Comparison of ENCODE assay signal across 10 cellular contexts in genomic region chr1:2316451-2316940, GRCh38.
DNase-seq lines count a peak whose midpoint lies in the region; ATAC-seq and TF ChIP-seq lines count a peak whose summit lies in the region.
"Had no signal": no experiment of that assay in that cellular context is flagged by ENCODE, and none has a peak within 500 bp of the region (broad histone marks: within the 10 kb centered on the region; RNA-seq: fewer than 3 reads in every experiment).

No MANE protein-coding gene starts in this region.

- TF ChIP-seq CTCF in chondrocyte (IDR thresholded peaks at IDR 0.05), result no peak
- TF ChIP-seq CTCF in neural progenitor cell (IDR thresholded peaks at IDR 0.05), result no peak

- peaks cover 30% of the 10 kb centered on the region for H3F3A ChIP-seq in neural progenitor cell (ENCODE audit: low read depth)

- H3K9ac ChIP-seq in neural progenitor cell, result no peak overlapping the region

- no peak for ATAC-seq in right cardiac atrium
- ATAC-seq in GM19023 (IDR thresholded peaks at IDR 0.05; ENCODE audit: unreplicated experiment), result no peak

- no peaks in the 10 kb centered on the region for H3K36me3 ChIP-seq in neural progenitor cell
- H3K36me3 ChIP-seq: HAP-1 had no signal

- peak overlapping the region; percentile 19 for H3K27ac ChIP-seq in right cardiac atrium (ENCODE audit: low read length)
- peak overlapping the region; percentile 78 for H3K27ac ChIP-seq in neural progenitor cell

- H3K27me3 Mint-ChIP-seq in chondrocyte (ENCODE audit: low read depth) (no peaks in the 10 kb centered on the region), neural progenitor cell (ENCODE audit: insufficient read depth, low read depth) (peaks cover 4% of the 10 kb centered on the region)

- no peaks in the 10 kb centered on the region for H3K36me3 Mint-ChIP-seq in chondrocyte (ENCODE audit: low read depth)
- H3K36me3 Mint-ChIP-seq in neural progenitor cell, result no peaks in the 10 kb centered on the region

- H3K4me3 Mint-ChIP-seq in chondrocyte (ENCODE audit: unreplicated experiment) (no peak overlapping the region), neural progenitor cell (peak overlapping the region; percentile 41)

- peak overlapping the region; percentile 89 for H3K27ac Mint-ChIP-seq in chondrocyte (ENCODE audit: unreplicated experiment)
- no peak overlapping the region for H3K27ac Mint-ChIP-seq in neural progenitor cell

- H3K4me3 ChIP-seq in right cardiac atrium (ENCODE audit: low read length) (no peak overlapping the region), neural progenitor cell (no peak overlapping the region)
- H3K4me3 ChIP-seq: HAP-1 had no signal

- peaks cover 11% of the 10 kb centered on the region for H3K4me1 ChIP-seq in right cardiac atrium (ENCODE audit: control insufficient read depth, insufficient read depth, low read length)
- H3K4me1 ChIP-seq in neural progenitor cell, result peaks cover 35% of the 10 kb centered on the region

- intact Hi-C loops in right cardiac atrium (cut with DNase I), result loop anchor here in 1 of 4 donors (10.0 kb wide), 1 partner anchor 122 kb away; the partner anchor contains the start of gene FAAP20
- intact Hi-C loops in cardiac septum (cut with DNase I), result loop anchor here (10.0 kb wide), 2 partner anchors 68 to 208 kb away; partner anchors contain the start of gene PANK4

- H3K9me3 ChIP-seq in right cardiac atrium (ENCODE audit: control insufficient read depth, low read length) (no peaks in the 10 kb centered on the region), neural progenitor cell (ENCODE audit: low read depth) (no peaks in the 10 kb centered on the region)
- H3K9me3 ChIP-seq: HAP-1 had no signal

- H4K20me1 ChIP-seq in neural progenitor cell (ENCODE audit: low read depth), result peaks cover 8% of the 10 kb centered on the region

- H3K9me3 Mint-ChIP-seq in chondrocyte (ENCODE audit: low read depth) (no peaks in the 10 kb centered on the region), neural progenitor cell (no peaks in the 10 kb centered on the region)

- DNase-seq in right cardiac atrium, result peak in 1 of 3 donors; percentile 76
- DNase-seq in cardiac septum (ENCODE audit: low spot score), result no peak
- no peak for DNase-seq in chondrocyte (ENCODE audit: low spot score)
- no peak for DNase-seq in neural progenitor cell (ENCODE audit: low spot score)
- DNase-seq in stimulated activated naive CD4-positive, alpha-beta T cell (lab: John Stamatoyannopoulos, UW), result no peak
- DNase-seq in stimulated activated CD4-positive, alpha-beta T cell treated with anti-CD3 and anti-CD28 coated beads, Interleukin-12 subunit alpha, Interleukin-12 subunit beta, amount 100 ng/mL, for 4 hours, result no peak
- DNase-seq in effector CD4-positive, alpha-beta T cell, result no peak
- DNase-seq: kidney had no signal

- H3K4me2 ChIP-seq in neural progenitor cell, result peak overlapping the region; percentile 1

- H3K27me3 ChIP-seq in right cardiac atrium (ENCODE audit: control insufficient read depth, insufficient read depth) (no peaks in the 10 kb centered on the region), neural progenitor cell (no peaks in the 10 kb centered on the region)

- H2AFZ ChIP-seq in neural progenitor cell (replicated peaks), result no peak overlapping the region

- H3K4me1 Mint-ChIP-seq in chondrocyte (ENCODE audit: low read depth) (peaks cover 46% of the 10 kb centered on the region), neural progenitor cell (peaks cover 15% of the 10 kb centered on the region)

- WGBS in right cardiac atrium, result 64% methylated on average over 14 of the region's 14 CpGs

- H3K79me2 ChIP-seq in neural progenitor cell (ENCODE audit: low read depth), result no peaks in the 10 kb centered on the region
